ENCODE assay signal across 1 cellular context in the genomic region with DNA sequence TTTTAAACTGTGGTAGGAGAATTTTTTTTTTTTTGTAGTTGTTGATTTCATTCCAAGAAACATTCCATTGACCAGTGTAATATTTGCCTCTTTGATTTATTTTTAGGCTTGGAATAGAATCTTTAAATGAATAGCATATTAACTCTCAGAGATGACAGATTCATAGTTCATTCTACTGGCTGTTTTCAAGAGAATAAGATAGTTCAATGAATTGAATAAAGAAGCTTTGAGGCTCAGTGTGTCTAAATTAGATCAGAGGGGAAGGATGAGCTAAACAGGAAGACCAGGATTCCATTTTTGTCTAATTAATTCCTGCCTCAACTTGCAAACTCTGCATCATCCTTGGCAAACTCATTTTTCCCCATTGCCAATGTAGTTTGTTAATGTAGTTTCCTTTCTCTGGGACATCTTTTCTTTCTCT.
TF ChIP-seq lines count a peak whose summit lies in the region.

No MANE protein-coding gene starts in this region.

TF ChIP-seq in IMR-90, 13 proteins besides CTCF, POLR2A, EP300 and RAD21 (continued from another document):
- no peak for TF ChIP-seq SMC3 (IDR thresholded peaks at IDR 0.05; ENCODE audit: low read depth, low read length)
- no peak for TF ChIP-seq CEBPB (IDR thresholded peaks at IDR 0.05; ENCODE audit: low read depth, low read length)
- no peak for TF ChIP-seq MAZ (IDR thresholded peaks at IDR 0.05; ENCODE audit: borderline replicate concordance, low read depth, low read length)
- no peak for TF ChIP-seq RCOR1 (IDR thresholded peaks at IDR 0.05; ENCODE audit: insufficient replicate concordance, low read length)
